In the genomic region with DNA sequence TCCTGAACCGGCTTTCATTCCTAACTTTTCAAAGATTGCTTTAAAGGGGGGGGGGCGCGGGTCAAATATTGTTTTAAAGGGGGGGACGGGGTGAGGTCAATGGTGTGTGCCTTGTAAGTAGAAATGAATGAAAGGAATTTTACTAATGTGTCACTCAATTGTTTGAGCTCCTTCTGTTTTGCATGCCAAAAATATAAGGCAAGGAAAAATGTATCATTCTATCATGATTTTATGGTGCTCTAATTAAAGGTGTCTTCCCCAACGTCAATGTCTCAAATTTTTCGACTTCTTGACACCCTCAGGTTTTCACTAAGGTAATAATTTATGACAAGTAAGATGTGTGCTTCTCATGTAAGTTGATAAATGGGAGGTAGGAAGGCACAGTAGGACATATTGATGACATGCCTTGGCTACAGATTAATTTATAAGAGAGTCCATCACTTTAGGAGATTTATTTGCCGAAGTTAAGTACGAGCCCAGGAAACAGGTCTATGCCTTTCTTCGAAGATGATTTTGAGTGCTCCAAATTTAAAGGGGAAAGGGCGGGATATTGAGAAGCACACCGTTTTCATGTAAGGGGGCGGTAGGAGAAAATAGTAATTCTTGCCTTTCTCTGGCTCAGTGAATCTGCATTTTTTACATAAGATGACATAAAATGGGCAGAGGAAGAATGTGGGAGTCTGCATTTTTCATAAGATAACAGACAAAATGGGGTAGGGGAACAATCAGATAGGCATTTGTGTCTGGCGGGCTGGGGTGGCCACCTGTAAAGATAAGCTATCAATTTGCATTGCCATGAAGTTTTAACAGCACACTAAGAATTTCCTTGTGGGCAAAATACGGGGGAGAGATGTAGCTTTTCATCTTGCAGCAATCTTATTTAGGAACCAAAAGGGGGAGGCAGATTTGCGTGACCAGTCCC, we compare ENCODE assay signal across 7 cellular contexts. TPM values are rescaled to one million over a fixed set of nuclear protein-coding genes. Genes with fewer than 3 reads are reported as not detected.
DNase-seq lines count a peak whose midpoint lies in the region; ATAC-seq and TF ChIP-seq lines count a peak whose summit lies in the region.

No MANE protein-coding gene starts in this region.

- peaks cover 5% of the 10 kb centered on the region; the same call in 1 of the 2 replicates for H3K36me3 Mint-ChIP-seq in WTC11

- TF ChIP-seq CTCF in HFF-Myc (IDR thresholded peaks at IDR 0.05; ENCODE audit: low read depth, low read length, missing control alignments): no peak
- TF ChIP-seq CTCF in WTC11 (IDR thresholded peaks at IDR 0.05): no peak
- TF ChIP-seq CTCF in hepatocyte (IDR thresholded peaks at IDR 0.05; ENCODE audit: poor library complexity): no peak
- no peak for TF ChIP-seq CTCF in smooth muscle cell (IDR thresholded peaks at IDR 0.05; ENCODE audit: borderline replicate concordance, insufficient read depth, poor library complexity, severe bottlenecking)

- POLR2A ChIA-PET in WTC11 (lab: Charles Lee): interaction anchor here (0.8 to 1.7 kb wide), 5 partner anchors 75 to 257 kb away, joined by 3 to 10 read pairs (median 6); partner anchors contain the start of genes RNF125 and RNF138

- no peaks in the 10 kb centered on the region for H3F3A ChIP-seq in smooth muscle cell (ENCODE audit: low read depth)

- DNase-seq in HFF-Myc (ENCODE audit: extremely low read depth, low read depth) (no peak), WTC11 (ENCODE audit: low spot score) (no peak), hepatocyte (ENCODE audit: low spot score) (no peak), smooth muscle cell (lab: John Stamatoyannopoulos, UW; ENCODE audit: unreplicated experiment) (no peak)
- no peak for DNase-seq in activated CD8-positive, alpha-beta memory T cell treated with anti-CD3 and anti-CD28 coated beads, Interleukin-2, amount 50 U/mL, for 4 hours

- peaks cover 31% of the 10 kb centered on the region for H3K79me2 ChIP-seq in hepatocyte
- peaks cover 30% of the 10 kb centered on the region for H3K79me2 ChIP-seq in smooth muscle cell (ENCODE audit: low read depth)

- 6% methylated on average over 15 of the region's 15 CpGs for WGBS in hepatocyte (ENCODE audit: low lambda C conversion rate, missing lambda C conversion rate)
- 8% methylated on average over 15 of the region's 15 CpGs for WGBS in smooth muscle cell (ENCODE audit: low lambda C conversion rate)

- no peak overlapping the region for H3K9ac ChIP-seq in smooth muscle cell (ENCODE audit: low read depth)

- no peaks in the 10 kb centered on the region for H3K9me2 ChIP-seq in hepatocyte (replicated peaks; ENCODE audit: insufficient read depth)

- H3K27me3 Mint-ChIP-seq in WTC11 (ENCODE audit: low read depth): no peaks in the 10 kb centered on the region

- CTCF ChIA-PET in WTC11 (lab: Charles Lee): interaction anchor here (1.5 to 4.1 kb wide), 3 partner anchors 8 to 221 kb away, joined by 6 to 34 read pairs (median 8); no protein-coding TSS in a partner anchor

- H3K4me2 ChIP-seq in hepatocyte (peak overlapping the region; percentile 77), smooth muscle cell (peak overlapping the region; percentile 91)

- H3K4me3 Mint-ChIP-seq in WTC11: peak overlapping the region; percentile 100

- peaks cover 9% of the 10 kb centered on the region for H3K4me1 ChIP-seq in hepatocyte (ENCODE audit: insufficient read depth)
- peaks cover 16% of the 10 kb centered on the region for H3K4me1 ChIP-seq in smooth muscle cell (ENCODE audit: low read depth)

- H3K36me3 ChIP-seq in hepatocyte (replicated peaks; ENCODE audit: insufficient read depth, low read depth): no peaks in the 10 kb centered on the region
- no peaks in the 10 kb centered on the region for H3K36me3 ChIP-seq in smooth muscle cell (ENCODE audit: low read depth)

- H4K20me1 ChIP-seq in hepatocyte (ENCODE audit: insufficient read depth, poor library complexity, severe bottlenecking): peaks cover 26% of the 10 kb centered on the region
- H4K20me1 ChIP-seq in smooth muscle cell (ENCODE audit: low read depth): peaks cover 27% of the 10 kb centered on the region

- H3K27ac ChIP-seq in hepatocyte: peak overlapping the region; percentile 75
- peak overlapping the region; percentile 40 for H3K27ac ChIP-seq in smooth muscle cell (ENCODE audit: low read depth)

- H2AFZ ChIP-seq in hepatocyte: peak overlapping the region; percentile 54
- peak overlapping the region; percentile 60 for H2AFZ ChIP-seq in smooth muscle cell (ENCODE audit: low read depth)

- H3K4me3 ChIP-seq in HFF-Myc (replicated peaks; ENCODE audit: low read depth, low read length) (peak overlapping the region; percentile 76), hepatocyte (peak overlapping the region; percentile 49), smooth muscle cell (peak overlapping the region; percentile 86)

- no peaks in the 10 kb centered on the region for H3K27me3 ChIP-seq in hepatocyte
- peaks cover 8% of the 10 kb centered on the region for H3K27me3 ChIP-seq in smooth muscle cell (ENCODE audit: low read depth)

- no peaks in the 10 kb centered on the region for H3K9me3 ChIP-seq in hepatocyte (ENCODE audit: low read depth)
- H3K9me3 ChIP-seq in smooth muscle cell (replicated peaks; ENCODE audit: low read depth): no peaks in the 10 kb centered on the region

- peaks cover 4% of the 10 kb centered on the region; the same call in 1 of the 2 replicates for H3K9me3 Mint-ChIP-seq in WTC11

- ATAC-seq in WTC11 (no peak), HG03139 (IDR thresholded peaks at IDR 0.05; ENCODE audit: unreplicated experiment) (no peak), GM18520 (IDR thresholded peaks at IDR 0.05; ENCODE audit: unreplicated experiment) (no peak)

- peaks cover 53% of the 10 kb centered on the region for H3K4me1 Mint-ChIP-seq in WTC11

- peak overlapping the region; percentile 96 for H3K27ac Mint-ChIP-seq in WTC11

TF ChIP-seq in WTC11, 78 proteins besides CTCF, POLR2A, EP300 and RAD21:
- no peak for TF ChIP-seq HMGA2 (CRISPR knock-in tag; IDR thresholded peaks at IDR 0.05)
- no peak for TF ChIP-seq NFATC4 (CRISPR knock-in tag; IDR thresholded peaks at IDR 0.05)
- no peak for TF ChIP-seq FOXP1 (CRISPR knock-in tag; IDR thresholded peaks at IDR 0.05; ENCODE audit: borderline replicate concordance)
- TF ChIP-seq RORB (CRISPR knock-in tag; IDR thresholded peaks at IDR 0.05): no peak
- TF ChIP-seq CREB1 (CRISPR knock-in tag; IDR thresholded peaks at IDR 0.05): no peak
- TF ChIP-seq ZMAT4 (CRISPR knock-in tag; IDR thresholded peaks at IDR 0.05): no peak
- TF ChIP-seq EMX1 (CRISPR knock-in tag; IDR thresholded peaks at IDR 0.05): no peak
- TF ChIP-seq ELF4 (CRISPR knock-in tag; IDR thresholded peaks at IDR 0.05; ENCODE audit: low read depth): no peak

RNA-seq across cellular contexts. Expression of gene TRAPPC8, which starts 1.2 kb away (rescaled TPM):
- total RNA-seq in WTC11 (2021) (45.4 to 56.3 TPM (median 53.2 TPM) in 3 replicates), hepatocyte (39.4 and 68.7 TPM in 2 replicates), smooth muscle cell (32.0 and 35.6 TPM in 2 replicates)
- polyA plus RNA-seq in hepatocyte (12.0 and 12.6 TPM in 2 replicates), smooth muscle cell (4.8 and 9.1 TPM in 2 replicates)
